ENCODE assay signal across 8 cellular contexts in the genomic region with DNA sequence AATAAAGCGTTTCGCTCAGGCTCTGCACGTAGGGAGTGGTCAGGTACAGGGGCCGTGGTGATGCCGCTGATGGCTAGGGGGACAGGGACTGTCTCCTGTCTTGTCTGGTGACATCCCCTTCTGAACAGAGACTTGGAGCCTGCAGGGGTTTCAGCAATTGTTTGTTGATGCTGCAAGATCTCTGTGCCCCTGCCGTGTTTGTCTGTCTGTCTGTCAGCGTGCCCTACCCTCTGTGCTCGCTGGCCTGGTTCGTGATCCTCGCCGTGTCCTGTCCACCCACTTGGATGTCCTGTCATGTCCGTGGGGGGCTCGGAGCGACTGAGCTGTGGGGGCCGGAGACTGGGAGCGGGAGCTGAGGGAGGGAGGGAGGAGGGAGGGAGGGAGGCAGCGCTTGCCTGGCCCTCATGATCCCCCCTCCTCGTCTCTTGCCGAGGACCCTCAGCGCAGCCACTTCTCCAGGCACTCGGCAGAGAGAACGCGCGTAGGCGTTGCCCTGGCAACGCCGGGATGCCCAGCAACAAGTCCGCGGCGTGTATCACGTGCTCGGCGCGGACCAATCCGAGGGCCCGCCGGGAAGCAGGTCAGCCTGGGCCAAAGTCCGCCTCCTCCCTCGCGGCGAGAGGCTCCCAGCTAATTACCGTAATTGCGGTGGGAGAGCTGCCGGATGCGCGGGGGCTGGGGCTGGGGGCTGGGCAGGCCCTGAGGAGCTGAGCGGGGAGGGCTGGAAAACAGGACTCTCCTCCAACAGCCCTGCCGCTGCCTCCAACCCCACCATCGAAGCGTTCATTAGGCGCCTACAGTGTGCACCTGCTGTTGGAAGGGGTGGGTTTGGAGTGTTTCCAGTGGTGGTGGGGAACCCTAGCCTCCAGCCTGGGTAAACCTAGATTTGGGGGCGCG. TPM values are rescaled to one million over a fixed set of nuclear protein-coding genes. Genes with fewer than 3 reads are reported as not detected.
DNase-seq lines count a peak whose midpoint lies in the region; ATAC-seq lines count a peak whose summit lies in the region.

No MANE protein-coding gene starts in this region.

- DNase-seq in COLO829 (ENCODE audit: low spot score): peak; percentile 99
- peak; percentile 90 to 96 for DNase-seq in NCI-H446 (lab: John Stamatoyannopoulos, UW)
- DNase-seq in activated CD4-positive, alpha-beta T cell treated with anti-CD3 and anti-CD28 coated beads for 36 hours: peak; percentile 82
- peak; percentile 100 for DNase-seq in cerebellum (ENCODE audit: low spot score)
- DNase-seq in islet precursor cell: peak; percentile 98
- peak; percentile 40 for DNase-seq in smooth muscle cell of the brain vasculature (ENCODE audit: low read depth, low spot score)

- ATAC-seq in HG02763 (IDR thresholded peaks at IDR 0.05; ENCODE audit: unreplicated experiment) (peak; percentile 78), GM21529 (IDR thresholded peaks at IDR 0.05; ENCODE audit: unreplicated experiment) (no peak)
- ATAC-seq in activated CD4-positive, alpha-beta T cell treated with anti-CD3 and anti-CD28 coated beads for 36 hours: peak; percentile 91

- peaks cover 5% of the 10 kb centered on the region for H3K4me1 Mint-ChIP-seq in activated CD4-positive, alpha-beta T cell treated with anti-CD3 and anti-CD28 coated beads for 36 hours

- H3K27ac Mint-ChIP-seq in activated CD4-positive, alpha-beta T cell treated with anti-CD3 and anti-CD28 coated beads for 36 hours: no peak overlapping the region

- POLR2A ChIA-PET in activated CD4-positive, alpha-beta T cell treated with anti-CD3 and anti-CD28 coated beads for 36 hours (lab: Charles Lee): no interaction called here

- peak overlapping the region; percentile 26 for H3K4me3 Mint-ChIP-seq in activated CD4-positive, alpha-beta T cell treated with anti-CD3 and anti-CD28 coated beads for 36 hours

- H3K27me3 Mint-ChIP-seq in activated CD4-positive, alpha-beta T cell treated with anti-CD3 and anti-CD28 coated beads for 36 hours: peaks cover 33% of the 10 kb centered on the region

- no peaks in the 10 kb centered on the region for H3K9me3 Mint-ChIP-seq in activated CD4-positive, alpha-beta T cell treated with anti-CD3 and anti-CD28 coated beads for 36 hours (ENCODE audit: low read depth)

- intact Hi-C loops in activated CD4-positive, alpha-beta T cell treated with anti-CD3 and anti-CD28 coated beads for 36 hours (cut with DNase I, micrococcal nuclease): loop anchor here in 1 of 2 experiments (1.0 kb wide), 1 partner anchor 10 kb away; no protein-coding TSS in a partner anchor

- H3K36me3 Mint-ChIP-seq in activated CD4-positive, alpha-beta T cell treated with anti-CD3 and anti-CD28 coated beads for 36 hours (ENCODE audit: low read depth): no peaks in the 10 kb centered on the region

- CTCF ChIA-PET in activated CD4-positive, alpha-beta T cell treated with anti-CD3 and anti-CD28 coated beads for 36 hours (lab: Charles Lee): no interaction called here

RNA-seq across cellular contexts. Expression of a gene that starts 31.9 kb away (rescaled TPM):
- 10 to 100 TPM in 1 of 2 experiments, 1 to 10 TPM in 1; 9.2 to 10.6 TPM for total RNA-seq in activated CD4-positive, alpha-beta T cell treated with anti-CD3 and anti-CD28 coated beads for 36 hours
- 14.4 TPM for total RNA-seq in cerebellum

RNA-seq across cellular contexts. Expression of a gene that starts 36.0 kb away (rescaled TPM):
- total RNA-seq in activated CD4-positive, alpha-beta T cell treated with anti-CD3 and anti-CD28 coated beads for 36 hours: 10 to 100 TPM; 49.2 to 51.3 TPM
- total RNA-seq in cerebellum: 19.1 TPM

Comparison
In these comparisons a context has a peak if more than half of its experiments do, and no peak if none do; other contexts are left out.
1. DNase-seq: peak in every context shown above with its lines; median percentile 100 in cerebellum; 99 in COLO829; 98 in islet precursor cell; 93 in NCI-H446; 82 in activated CD4-positive, alpha-beta T cell treated with anti-CD3 and anti-CD28 coated beads for 36 hours; 40 in smooth muscle cell of the brain vasculature.